24 cellular contexts compared by ENCODE assay signal in genomic region chr13:71149498-71150363, GRCh38.
A peak's percentile ranks its signal among the peaks of the same experiment; 100 is the strongest.
DNase-seq lines count a peak whose midpoint lies in the region; TF ChIP-seq lines count a peak whose summit lies in the region.
"Had no signal": no experiment of that assay in that cellular context is flagged by ENCODE, and none has a peak within 500 bp of the region (broad histone marks: within the 10 kb centered on the region; RNA-seq: fewer than 3 reads in every experiment).

No MANE protein-coding gene starts in this region.

- no peaks in the 10 kb centered on the region for H3K36me3 ChIP-seq in mammary epithelial cell (ENCODE audit: insufficient read depth, low read length)
- H3K36me3 ChIP-seq: adrenal gland; BLaER1 treated with 17β-estradiol and CSF1 and Interleukin-3, amounts not matched to agents 10 nM and 100 nM; heart right ventricle; thoracic aorta had no signal

- 19% methylated on average over 10 of the region's 10 CpGs for WGBS in mammary epithelial cell (ENCODE audit: low coverage, missing lambda C conversion rate)

- BruUV-seq in mammary epithelial cell (replicated peaks; lab: Mats Ljungman, UMichigan), result no TSS peak

- in situ Hi-C loops in mammary epithelial cell (cut with MboI; ENCODE audit: low sequenced_read_pairs in 2 of 2), result no loop called here

- CTCF ChIA-PET in mammary epithelial cell (lab: Charles Lee; ENCODE audit: low non-redundant PET), result no interaction called here

- no peak overlapping the region for H2AFZ ChIP-seq in mammary epithelial cell (ENCODE audit: low read depth, low read length)

- dilution Hi-C loops in mammary epithelial cell (cut with HindIII; ENCODE audit: low sequenced_read_pairs), result no loop called here

- H3K27me3 Mint-ChIP-seq in activated T-helper 2 cell treated with anti-CD3 and anti-CD28 coated beads, Interferon-gamma antibody, Interleukin-2, Interleukin-4, amounts not matched to agents 10 μg/mL and 5 μg/mL and 100 μg/mL, durations not matched to agents 14 hours and 24 hours and 36 hours (ENCODE audit: low read depth), result no peaks in the 10 kb centered on the region
- H3K27me3 Mint-ChIP-seq: activated B cell treated with CpG ODN at 0.5 μM for 24 hours; activated CD4-positive, alpha-beta memory T cell treated with anti-CD3 and anti-CD28 coated beads, Interleukin-2, amount 10 ng/mL, durations not matched to agents 7 days and 5 days; stimulated activated memory B cell treated with anti-CD40 and anti-IgM and Interleukin-4, amounts not matched to agents 10 μg/mL and 1 μg/mL and 100 μg/mL, for 72 hours had no signal

- H3K4me3 Mint-ChIP-seq in activated T-helper 2 cell treated with anti-CD3 and anti-CD28 coated beads, Interferon-gamma antibody, Interleukin-2, Interleukin-4, amounts not matched to agents 10 μg/mL and 5 μg/mL and 100 μg/mL, durations not matched to agents 14 hours and 24 hours and 36 hours (ENCODE audit: low read depth), result no peak overlapping the region
- H3K4me3 Mint-ChIP-seq: activated B cell treated with CpG ODN at 0.5 μM for 24 hours; activated CD4-positive, alpha-beta memory T cell treated with anti-CD3 and anti-CD28 coated beads, Interleukin-2, amount 10 ng/mL, durations not matched to agents 7 days and 5 days; nephron progenitor cell; stimulated activated memory B cell treated with anti-CD40 and anti-IgM and Interleukin-4, amounts not matched to agents 10 μg/mL and 1 μg/mL and 100 μg/mL, for 72 hours; T-helper 2 cell treated with Interferon-gamma antibody and Interleukin-4, amounts not matched to agents 5 μg/mL and 100 μg/mL, for 36 hours had no signal

- no peak for TF ChIP-seq CTCF in mammary epithelial cell (conservative IDR thresholded peaks at IDR 0.05 in 1 of 2, IDR thresholded peaks at IDR 0.05 in 1 of 2; ENCODE audit: extremely low read depth in 1 of 2, insufficient read depth in 1 of 2, low read depth in 1 of 2, low read length in 2 of 2)

- no peaks in the 10 kb centered on the region for H3K4me1 ChIP-seq in mammary epithelial cell (ENCODE audit: insufficient read depth, low read length)
- H3K4me1 ChIP-seq: adrenal gland; BLaER1 treated with 17β-estradiol and CSF1 and Interleukin-3, amounts not matched to agents 10 nM and 100 nM; heart right ventricle had no signal

- H3K27ac ChIP-seq in mammary epithelial cell (ENCODE audit: insufficient read depth, low read depth, low read length), result no peak overlapping the region
- H3K27ac ChIP-seq: adrenal gland; BLaER1 treated with 17β-estradiol and CSF1 and Interleukin-3, amounts not matched to agents 10 nM and 100 nM; heart right ventricle; SK-N-MC; thoracic aorta had no signal

- H3K9me3 Mint-ChIP-seq in activated T-helper 2 cell treated with anti-CD3 and anti-CD28 coated beads, Interferon-gamma antibody, Interleukin-2, Interleukin-4, amounts not matched to agents 10 μg/mL and 5 μg/mL and 100 μg/mL, durations not matched to agents 14 hours and 24 hours and 36 hours, result no peaks in the 10 kb centered on the region
- H3K9me3 Mint-ChIP-seq: activated CD4-positive, alpha-beta memory T cell treated with anti-CD3 and anti-CD28 coated beads, Interleukin-2, amount 10 ng/mL, durations not matched to agents 7 days and 5 days; T-helper 2 cell treated with Interferon-gamma antibody and Interleukin-4, amounts not matched to agents 5 μg/mL and 100 μg/mL, for 36 hours had no signal

- H3K79me2 ChIP-seq in mammary epithelial cell (ENCODE audit: insufficient read depth, low read length), result no peaks in the 10 kb centered on the region

- H3K27me3 ChIP-seq in mammary epithelial cell (ENCODE audit: insufficient read depth, low read length), result no peaks in the 10 kb centered on the region
- H3K27me3 ChIP-seq: adrenal gland; BLaER1 treated with 17β-estradiol and CSF1 and Interleukin-3, amounts not matched to agents 10 nM and 100 nM; heart right ventricle had no signal

- H3K36me3 Mint-ChIP-seq in activated T-helper 2 cell treated with anti-CD3 and anti-CD28 coated beads, Interferon-gamma antibody, Interleukin-2, Interleukin-4, amounts not matched to agents 10 μg/mL and 5 μg/mL and 100 μg/mL, durations not matched to agents 14 hours and 24 hours and 36 hours (ENCODE audit: low read depth), result no peaks in the 10 kb centered on the region
- H3K36me3 Mint-ChIP-seq: stimulated activated memory B cell treated with anti-CD40 and anti-IgM and Interleukin-4, amounts not matched to agents 10 μg/mL and 1 μg/mL and 100 μg/mL, for 72 hours had no signal

- no peak overlapping the region for H3K27ac Mint-ChIP-seq in activated T-helper 2 cell treated with anti-CD3 and anti-CD28 coated beads, Interferon-gamma antibody, Interleukin-2, Interleukin-4, amounts not matched to agents 10 μg/mL and 5 μg/mL and 100 μg/mL, durations not matched to agents 14 hours and 24 hours and 36 hours
- H3K27ac Mint-ChIP-seq: activated B cell treated with CpG ODN at 0.5 μM for 24 hours; activated CD4-positive, alpha-beta memory T cell treated with anti-CD3 and anti-CD28 coated beads, Interleukin-2, amount 10 ng/mL, durations not matched to agents 7 days and 5 days; nephron progenitor cell; stimulated activated memory B cell treated with anti-CD40 and anti-IgM and Interleukin-4, amounts not matched to agents 10 μg/mL and 1 μg/mL and 100 μg/mL, for 72 hours; T-helper 2 cell treated with Interferon-gamma antibody and Interleukin-4, amounts not matched to agents 5 μg/mL and 100 μg/mL, for 36 hours had no signal

- H3K4me1 Mint-ChIP-seq in activated T-helper 2 cell treated with anti-CD3 and anti-CD28 coated beads, Interferon-gamma antibody, Interleukin-2, Interleukin-4, amounts not matched to agents 10 μg/mL and 5 μg/mL and 100 μg/mL, durations not matched to agents 14 hours and 24 hours and 36 hours (ENCODE audit: low read depth), result no peaks in the 10 kb centered on the region
- H3K4me1 Mint-ChIP-seq: activated B cell treated with CpG ODN at 0.5 μM for 24 hours; activated CD4-positive, alpha-beta memory T cell treated with anti-CD3 and anti-CD28 coated beads, Interleukin-2, amount 10 ng/mL, durations not matched to agents 7 days and 5 days; nephron progenitor cell; stimulated activated memory B cell treated with anti-CD40 and anti-IgM and Interleukin-4, amounts not matched to agents 10 μg/mL and 1 μg/mL and 100 μg/mL, for 72 hours had no signal

- H3K9me3 ChIP-seq in mammary epithelial cell (replicated peaks; ENCODE audit: insufficient read depth, low read length), result no peaks in the 10 kb centered on the region
- H3K9me3 ChIP-seq: adrenal gland; BLaER1 treated with 17β-estradiol and CSF1 and Interleukin-3, amounts not matched to agents 10 nM and 100 nM; thoracic aorta had no signal

- intact Hi-C loops in mammary epithelial cell (cut with micrococcal nuclease), result no loop called here
- intact Hi-C loops in activated T-helper 2 cell treated with anti-CD3 and anti-CD28 coated beads, Interferon-gamma antibody, Interleukin-2, Interleukin-4, amounts not matched to agents 10 μg/mL and 5 μg/mL and 100 μg/mL, durations not matched to agents 14 hours and 24 hours and 36 hours (cut with micrococcal nuclease), result no loop called here

- H3K4me3 ChIP-seq in mammary epithelial cell (replicated peaks in 1 of 3; ENCODE audit: insufficient read depth in 1 of 3, low read depth in 2 of 3, low read length in 3 of 3), result no peak overlapping the region
- H3K4me3 ChIP-seq: adrenal gland; BLaER1 treated with 17β-estradiol and CSF1 and Interleukin-3, amounts not matched to agents 10 nM and 100 nM; GM12878; heart right ventricle; K562; SK-N-MC; thoracic aorta had no signal

- DNase-seq in DMS 273 (lab: John Stamatoyannopoulos, UW; ENCODE audit: unreplicated experiment) (peak; percentile 80), NCI-H146 (lab: John Stamatoyannopoulos, UW) (peak; percentile 95), NCI-H446 (lab: John Stamatoyannopoulos, UW) (peak; percentile 77 to 84), SHP77 treated with DMSO at 0.1 percent for 48 hours (lab: John Stamatoyannopoulos, UW) (peak; percentile 23), mammary epithelial cell (no peak), anterior cingulate cortex (lab: John Stamatoyannopoulos, UW) (no peak)
- no peak for DNase-seq in activated naive CD4-positive, alpha-beta T cell (lab: John Stamatoyannopoulos, UW)
- no peak for DNase-seq in activated T-helper 2 cell treated with anti-CD3 and anti-CD28 coated beads, Interferon-gamma antibody, Interleukin-2, Interleukin-4, amounts not matched to agents 10 μg/mL and 5 μg/mL and 100 μg/mL, durations not matched to agents 14 hours and 24 hours and 36 hours (ENCODE audit: low spot score)
- DNase-seq: activated B cell treated with CpG ODN at 0.5 μM for 24 hours; activated CD4-positive, alpha-beta memory T cell treated with anti-CD3 and anti-CD28 coated beads, Interleukin-2, amount 10 ng/mL, durations not matched to agents 7 days and 5 days; activated gamma-delta T cell treated with Interleukin-2 at 50 U/mL for 16 hours; activated T-cell treated with anti-CD3 and anti-CD28 coated beads for 4 hours; adrenal gland; heart right ventricle; MV-4-11; NCI-H524; nephron progenitor cell had no signal

- no peaks in the 10 kb centered on the region for H4K20me1 ChIP-seq in mammary epithelial cell (ENCODE audit: insufficient read depth, low read length)
- H4K20me1 ChIP-seq: BLaER1 treated with 17β-estradiol and CSF1 and Interleukin-3, amounts not matched to agents 10 nM and 100 nM had no signal

- no peak overlapping the region for H3K4me2 ChIP-seq in mammary epithelial cell (ENCODE audit: insufficient read depth, low read depth, low read length)
- H3K4me2 ChIP-seq: BLaER1 treated with 17β-estradiol and CSF1 and Interleukin-3, amounts not matched to agents 10 nM and 100 nM had no signal

- no peak overlapping the region for H3K9ac ChIP-seq in mammary epithelial cell (ENCODE audit: insufficient read depth, low read length)
- H3K9ac ChIP-seq: BLaER1 treated with 17β-estradiol and CSF1 and Interleukin-3, amounts not matched to agents 10 nM and 100 nM had no signal

Comparison
In these comparisons a context has a peak if more than half of its experiments do, and no peak if none do; other contexts are left out.
1. DNase-seq: peak in DMS 273 (single experiment), NCI-H146 (single experiment), NCI-H446 (2 of 2) and SHP77 treated with DMSO at 0.1 percent for 48 hours (single experiment); none in activated naive CD4-positive, alpha-beta T cell (0 of 4), mammary epithelial cell (single experiment), activated T-helper 2 cell treated with anti-CD3 and anti-CD28 coated beads, Interferon-gamma antibody, Interleukin-2, Interleukin-4, amounts not matched to agents 10 μg/mL and 5 μg/mL and 100 μg/mL, durations not matched to agents 14 hours and 24 hours and 36 hours (single experiment) and anterior cingulate cortex (0 of 58).